Comparison of ENCODE assay signal across 28 cellular contexts in the genomic region with DNA sequence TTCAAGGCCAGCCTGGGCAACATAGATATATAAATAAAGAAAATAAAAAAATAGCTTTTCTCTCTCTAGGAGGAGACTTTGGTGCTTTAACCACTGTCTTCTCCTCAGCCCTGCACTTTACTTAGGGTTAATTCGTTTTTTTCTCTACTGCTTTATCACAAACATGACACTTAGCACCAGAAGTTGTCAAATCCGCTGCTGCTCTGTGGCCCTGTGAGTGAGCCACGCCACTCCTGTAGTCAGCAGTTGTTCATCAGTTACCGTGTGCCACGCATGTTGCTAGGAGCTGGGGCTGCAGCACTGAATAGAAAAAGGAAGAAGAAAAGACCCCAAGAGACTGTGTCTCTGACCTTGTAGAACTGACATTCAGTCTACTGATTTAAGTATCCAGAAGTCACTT.
DNase-seq lines count a peak whose midpoint lies in the region; ATAC-seq and TF ChIP-seq lines count a peak whose summit lies in the region.
"Had no signal": no experiment of that assay in that cellular context is flagged by ENCODE, and none has a peak within 500 bp of the region (broad histone marks: within the 10 kb centered on the region; RNA-seq: fewer than 3 reads in every experiment).

No MANE protein-coding gene starts in this region.

- H3K36me3 ChIP-seq in MM.1S (replicated peaks; ENCODE audit: insufficient read depth, low read length) (peaks cover 19% of the 10 kb centered on the region; the same call in 1 of the 2 replicates), neutrophil (peaks cover 100% of the 10 kb centered on the region), sigmoid colon (peaks cover 0 to 26% (median 1%) of the 10 kb centered on the region in 4 donors)
- H3K36me3 ChIP-seq: gastrocnemius medialis, thyroid gland, uterus had no signal

- H3K9me2 ChIP-seq in MM.1S (replicated peaks; ENCODE audit: insufficient read depth, low read length) = no peaks in the 10 kb centered on the region
- H3K9me2 ChIP-seq: SK-N-SH had no signal

- peak overlapping the region; percentile 99 for H3K27ac ChIP-seq in MM.1S (ENCODE audit: low read length)
- peak overlapping the region; percentile 25 for H3K27ac ChIP-seq in neutrophil
- no peak overlapping the region for H3K27ac ChIP-seq in sigmoid colon
- H3K27ac ChIP-seq: gastrocnemius medialis, lower lobe of right lung, parathyroid adenoma, thyroid gland, uterus had no signal

- peaks cover 97% of the 10 kb centered on the region for H3K4me1 ChIP-seq in MM.1S (ENCODE audit: low read length)
- peaks cover 5% of the 10 kb centered on the region in 2 experiments for H3K4me1 ChIP-seq in neutrophil (ENCODE audit: control insufficient read depth in 1 of 2, insufficient read depth in 1 of 2, low read depth in 1 of 2, low read length in 1 of 2)
- peaks cover 0 to 13% (median 6%) of the 10 kb centered on the region in 4 donors for H3K4me1 ChIP-seq in sigmoid colon
- H3K4me1 ChIP-seq: gastrocnemius medialis, parathyroid adenoma, thyroid gland, uterus had no signal

- no peak overlapping the region for H2AFZ ChIP-seq in MM.1S (ENCODE audit: low read length)
- H2AFZ ChIP-seq: parathyroid adenoma had no signal

- TF ChIP-seq CTCF in MM.1S (IDR thresholded peaks at IDR 0.05; ENCODE audit: low read length) (no peak), neutrophil (IDR thresholded peaks at IDR 0.05) (no peak), sigmoid colon (IDR thresholded peaks at IDR 0.05) (no peak)

- peaks cover 96% of the 10 kb centered on the region for H3K79me2 ChIP-seq in MM.1S (ENCODE audit: low read length)
- H3K79me2 ChIP-seq: parathyroid adenoma had no signal

- CTCF ChIA-PET in activated naive CD4-positive, alpha-beta T cell treated with anti-CD3 and anti-CD28 coated beads for 36 hours (lab: Charles Lee) = no interaction called here

- H3F3A ChIP-seq in MM.1S (ENCODE audit: insufficient read depth, low read length) = peaks cover 95% of the 10 kb centered on the region

- H3K4me3 ChIP-seq in MM.1S (ENCODE audit: low read length) (no peak overlapping the region), neutrophil (ENCODE audit: low read depth in 1 of 2, low read length in 1 of 2) (no peak overlapping the region), sigmoid colon (no peak overlapping the region)
- H3K4me3 ChIP-seq: gastrocnemius medialis, lower lobe of right lung, thyroid gland, uterus had no signal

- H3K27ac Mint-ChIP-seq in activated naive CD4-positive, alpha-beta T cell treated with anti-CD3 and anti-CD28 coated beads for 36 hours = peak overlapping the region; percentile 1
- H3K27ac Mint-ChIP-seq in activated naive CD8-positive, alpha-beta T cell treated with anti-CD3 and anti-CD28 coated beads for 36 hours = peak overlapping the region; percentile 25
- H3K27ac Mint-ChIP-seq: T-helper 1 cell treated with Interleukin-12 subunit alpha and Interleukin-12 subunit beta and Interleukin-4 antibody, amounts not matched to agents 30 μg/mL and 1 μg/mL, for 36 hours had no signal

- DNase-seq in activated naive CD4-positive, alpha-beta T cell treated with anti-CD3 and anti-CD28 coated beads for 36 hours = no peak
- DNase-seq in activated naive CD4-positive, alpha-beta T cell treated with anti-CD3 and anti-CD28 coated beads, Interleukin-2, amount 50 U/mL, for 16 hours = no peak
- DNase-seq in MM.1S (no peak), sigmoid colon (no peak), left ventricle myocardium superior (no peak), OCI-M2 (lab: John Stamatoyannopoulos, UW; ENCODE audit: unreplicated experiment) (no peak)
- no peak for DNase-seq in activated naive CD8-positive, alpha-beta T cell treated with anti-CD3 and anti-CD28 coated beads for 36 hours
- DNase-seq: activated CD4-positive, CD25-positive, alpha-beta regulatory T cell treated with anti-CD3 and anti-CD28 coated beads, Interleukin-2, amount 50 U/mL, for 72 hours; activated CD8-positive, alpha-beta memory T cell treated with anti-CD3 and anti-CD28 coated beads for 24 hours; activated T-cell treated with anti-CD3 and anti-CD28 coated beads, Interleukin-2, amount 50 U/mL, for 4 hours; anterior cingulate cortex; DMS53; gastrocnemius medialis; kidney glomerular epithelial cell; lower lobe of right lung; NCI-H1417; NCI-H2029; NCI-H2227 treated with DMSO at 0.1 percent for 48 hours; NCI-H69; SK-N-SH; stimulated activated CD4-positive, alpha-beta T cell treated with anti-CD3 and anti-CD28 coated beads, Interleukin-1b, Interleukin-23, amount 100 ng/mL, for 48 hours; thyroid gland; uterus had no signal

- intact Hi-C loops in activated naive CD4-positive, alpha-beta T cell treated with anti-CD3 and anti-CD28 coated beads for 36 hours (cut with micrococcal nuclease) = no loop called here
- intact Hi-C loops in sigmoid colon (cut with DNase I) = no loop called here
- intact Hi-C loops in left ventricle myocardium superior (cut with micrococcal nuclease) = no loop called here

- TF ChIP-seq EP300 in sigmoid colon (IDR thresholded peaks at IDR 0.05) = no peak

- no peaks in the 10 kb centered on the region for H3K27me3 Mint-ChIP-seq in activated naive CD4-positive, alpha-beta T cell treated with anti-CD3 and anti-CD28 coated beads for 36 hours (ENCODE audit: low read depth)
- no peaks in the 10 kb centered on the region for H3K27me3 Mint-ChIP-seq in activated naive CD8-positive, alpha-beta T cell treated with anti-CD3 and anti-CD28 coated beads for 36 hours

- TF ChIP-seq POLR2A in sigmoid colon (IDR thresholded peaks at IDR 0.05) = no peak

- no peaks in the 10 kb centered on the region for H4K20me1 ChIP-seq in MM.1S (ENCODE audit: insufficient read depth, low read length)

- H3K4me3 Mint-ChIP-seq in activated naive CD4-positive, alpha-beta T cell treated with anti-CD3 and anti-CD28 coated beads for 36 hours = no peak overlapping the region
- no peak overlapping the region for H3K4me3 Mint-ChIP-seq in activated naive CD8-positive, alpha-beta T cell treated with anti-CD3 and anti-CD28 coated beads for 36 hours
- H3K4me3 Mint-ChIP-seq: activated T-cell treated with anti-CD3 and anti-CD28 coated beads, Interleukin-2, amount 50 U/mL, for 4 hours; neural crest cell; T-helper 1 cell treated with Interleukin-12 subunit alpha and Interleukin-12 subunit beta and Interleukin-4 antibody, amounts not matched to agents 30 μg/mL and 1 μg/mL, for 36 hours had no signal

- H3K27me3 ChIP-seq in MM.1S (replicated peaks; ENCODE audit: insufficient read depth, low read length) (no peaks in the 10 kb centered on the region), neutrophil (no peaks in the 10 kb centered on the region), sigmoid colon (no peaks in the 10 kb centered on the region)
- H3K27me3 ChIP-seq: gastrocnemius medialis, thyroid gland, uterus had no signal

- H3K9ac ChIP-seq in MM.1S (ENCODE audit: low read length) = peak overlapping the region; percentile 63; the same call in 1 of the 2 replicates
- H3K9ac ChIP-seq: parathyroid adenoma, SK-N-SH had no signal

- peaks cover 21% of the 10 kb centered on the region for H3K36me3 Mint-ChIP-seq in activated naive CD4-positive, alpha-beta T cell treated with anti-CD3 and anti-CD28 coated beads for 36 hours (ENCODE audit: low read depth)
- peaks cover 31% of the 10 kb centered on the region for H3K36me3 Mint-ChIP-seq in activated naive CD8-positive, alpha-beta T cell treated with anti-CD3 and anti-CD28 coated beads for 36 hours

- no peaks in the 10 kb centered on the region for H3K9me3 Mint-ChIP-seq in activated naive CD4-positive, alpha-beta T cell treated with anti-CD3 and anti-CD28 coated beads for 36 hours
- H3K9me3 Mint-ChIP-seq in activated naive CD8-positive, alpha-beta T cell treated with anti-CD3 and anti-CD28 coated beads for 36 hours = no peaks in the 10 kb centered on the region
- H3K9me3 Mint-ChIP-seq: activated T-cell treated with anti-CD3 and anti-CD28 coated beads, Interleukin-2, amount 50 U/mL, for 4 hours; neural crest cell; T-helper 1 cell treated with Interleukin-12 subunit alpha and Interleukin-12 subunit beta and Interleukin-4 antibody, amounts not matched to agents 30 μg/mL and 1 μg/mL, for 36 hours had no signal

- H3K9me3 ChIP-seq in MM.1S (replicated peaks; ENCODE audit: insufficient read depth, low read length) = no peaks in the 10 kb centered on the region
- no peaks in the 10 kb centered on the region for H3K9me3 ChIP-seq in neutrophil
- H3K9me3 ChIP-seq in sigmoid colon = no peaks in the 10 kb centered on the region
- H3K9me3 ChIP-seq: gastrocnemius medialis, lower lobe of right lung, SK-N-SH, thyroid gland, uterus had no signal

- no peak for ATAC-seq in left ventricle myocardium superior
- ATAC-seq: activated T-cell treated with anti-CD3 and anti-CD28 coated beads, Interleukin-2, amount 50 U/mL, for 4 hours; gastrocnemius medialis; lower lobe of right lung; Right ventricle myocardium inferior had no signal

- H3K4me1 Mint-ChIP-seq in activated naive CD4-positive, alpha-beta T cell treated with anti-CD3 and anti-CD28 coated beads for 36 hours (ENCODE audit: low read depth) = peaks cover 33% of the 10 kb centered on the region
- peaks cover 30% of the 10 kb centered on the region for H3K4me1 Mint-ChIP-seq in activated naive CD8-positive, alpha-beta T cell treated with anti-CD3 and anti-CD28 coated beads for 36 hours

- WGBS in sigmoid colon, 2 donors = 93% methylated on average over 5 of the region's 5 CpGs

- peak overlapping the region; percentile 42; the same call in 1 of the 2 replicates for H3K4me2 ChIP-seq in MM.1S (ENCODE audit: low read depth, low read length)
- H3K4me2 ChIP-seq: SK-N-SH had no signal

Comparison
In these comparisons a context has a peak if more than half of its experiments do, and no peak if none do; other contexts are left out.
1. H3K27ac ChIP-seq: peak in MM.1S (single experiment) and neutrophil (single experiment); none in sigmoid colon (0 of 4).